Comparison of ENCODE assay signal across 9 cellular contexts in genomic region chr10:88987243-88987726, GRCh38. TPM values are rescaled to one million over a fixed set of nuclear protein-coding genes. Genes with fewer than 3 reads are reported as not detected.
DNase-seq lines count a peak whose midpoint lies in the region; ATAC-seq and TF ChIP-seq lines count a peak whose summit lies in the region.
"Had no signal": no experiment of that assay in that cellular context is flagged by ENCODE, and none has a peak within 500 bp of the region (broad histone marks: within the 10 kb centered on the region; RNA-seq: fewer than 3 reads in every experiment).

No MANE protein-coding gene starts in this region.

- no peaks in the 10 kb centered on the region for H3K36me3 ChIP-seq in neural progenitor cell

- H3K79me2 ChIP-seq in neural progenitor cell (ENCODE audit: low read depth): peaks cover 3% of the 10 kb centered on the region

- peaks cover 22% of the 10 kb centered on the region for H3K27me3 ChIP-seq in neural progenitor cell

- TF ChIP-seq CTCF in neural progenitor cell (IDR thresholded peaks at IDR 0.05): no peak

- DNase-seq in activated T-cell treated with anti-CD3 and anti-CD28 coated beads, Interleukin-2, amount 50 U/mL, for 72 hours: peak; percentile 34 to 43
- DNase-seq in activated T-cell treated with anti-CD3 and anti-CD28 coated beads for 4 hours (no peak), germinal center (ENCODE audit: low spot score) (no peak), neural progenitor cell (ENCODE audit: low spot score) (no peak)
- peak; percentile 39 for DNase-seq in activated naive CD4-positive, alpha-beta T cell treated with anti-CD3 and anti-CD28 coated beads for 36 hours
- no peak for DNase-seq in stimulated activated effector memory CD8-positive, alpha-beta T cell treated with anti-CD3 and anti-CD28 coated beads, Interleukin-12 subunit alpha, Interleukin-12 subunit beta, amount 100 ng/mL, for 72 hours (ENCODE audit: low spot score in 2 of 2)
- DNase-seq in activated CD4-positive, CD25-positive, alpha-beta regulatory T cell treated with anti-CD3 and anti-CD28 coated beads, Interleukin-2, amount 50 U/mL, for 72 hours: no peak
- DNase-seq: NCI-H1092 had no signal

- peak overlapping the region; percentile 1 for H3K27ac Mint-ChIP-seq in activated T-cell treated with anti-CD3 and anti-CD28 coated beads, Interleukin-2, amount 50 U/mL, for 72 hours
- H3K27ac Mint-ChIP-seq in activated naive CD4-positive, alpha-beta T cell treated with anti-CD3 and anti-CD28 coated beads for 36 hours: no peak overlapping the region
- peak overlapping the region; percentile 9 for H3K27ac Mint-ChIP-seq in stimulated activated effector memory CD8-positive, alpha-beta T cell treated with anti-CD3 and anti-CD28 coated beads, Interleukin-12 subunit alpha, Interleukin-12 subunit beta, amount 100 ng/mL, for 72 hours
- no peak overlapping the region for H3K27ac Mint-ChIP-seq in neural progenitor cell

- H3K9me3 Mint-ChIP-seq in activated T-cell treated with anti-CD3 and anti-CD28 coated beads, Interleukin-2, amount 50 U/mL, for 72 hours: peaks cover 3 to 4% of the 10 kb centered on the region in 2 donors
- H3K9me3 Mint-ChIP-seq in activated naive CD4-positive, alpha-beta T cell treated with anti-CD3 and anti-CD28 coated beads for 36 hours: peaks cover 5% of the 10 kb centered on the region
- H3K9me3 Mint-ChIP-seq in stimulated activated effector memory CD8-positive, alpha-beta T cell treated with anti-CD3 and anti-CD28 coated beads, Interleukin-12 subunit alpha, Interleukin-12 subunit beta, amount 100 ng/mL, for 72 hours: peaks cover 3% of the 10 kb centered on the region
- H3K9me3 Mint-ChIP-seq in neural progenitor cell: no peaks in the 10 kb centered on the region

- H3K4me2 ChIP-seq in neural progenitor cell: no peak overlapping the region

- no peak for ATAC-seq in activated T-cell treated with anti-CD3 and anti-CD28 coated beads, Interleukin-2, amount 50 U/mL, for 72 hours (replicated peaks in 1 of 2)
- ATAC-seq in HG02981 (IDR thresholded peaks at IDR 0.05; ENCODE audit: unreplicated experiment): peak; percentile 25
- ATAC-seq in stimulated activated effector memory CD8-positive, alpha-beta T cell treated with anti-CD3 and anti-CD28 coated beads, Interleukin-12 subunit alpha, Interleukin-12 subunit beta, amount 100 ng/mL, for 72 hours: peak; percentile 35

- H3K27me3 Mint-ChIP-seq in activated T-cell treated with anti-CD3 and anti-CD28 coated beads, Interleukin-2, amount 50 U/mL, for 72 hours (ENCODE audit: low read depth): no peaks in the 10 kb centered on the region
- no peaks in the 10 kb centered on the region for H3K27me3 Mint-ChIP-seq in activated naive CD4-positive, alpha-beta T cell treated with anti-CD3 and anti-CD28 coated beads for 36 hours (ENCODE audit: low read depth)
- peaks cover 20% of the 10 kb centered on the region for H3K27me3 Mint-ChIP-seq in neural progenitor cell (ENCODE audit: insufficient read depth, low read depth)

- H3F3A ChIP-seq in neural progenitor cell (ENCODE audit: low read depth): peaks cover 24% of the 10 kb centered on the region

- H3K4me3 Mint-ChIP-seq in activated T-cell treated with anti-CD3 and anti-CD28 coated beads, Interleukin-2, amount 50 U/mL, for 72 hours: peak overlapping the region in 1 of 2 donors; percentile 12
- H3K4me3 Mint-ChIP-seq in activated naive CD4-positive, alpha-beta T cell treated with anti-CD3 and anti-CD28 coated beads for 36 hours: no peak overlapping the region
- H3K4me3 Mint-ChIP-seq in stimulated activated effector memory CD8-positive, alpha-beta T cell treated with anti-CD3 and anti-CD28 coated beads, Interleukin-12 subunit alpha, Interleukin-12 subunit beta, amount 100 ng/mL, for 72 hours: peak overlapping the region; percentile 94
- no peak overlapping the region for H3K4me3 Mint-ChIP-seq in neural progenitor cell

- no peak overlapping the region for H3K9ac ChIP-seq in neural progenitor cell

- intact Hi-C loops in activated naive CD4-positive, alpha-beta T cell treated with anti-CD3 and anti-CD28 coated beads for 36 hours (cut with micrococcal nuclease): loop anchor here (1.0 to 2.0 kb wide), 2 partner anchors 14 to 52 kb away; no protein-coding TSS in a partner anchor

- peaks cover 14% of the 10 kb centered on the region for H3K4me1 ChIP-seq in neural progenitor cell

- H3K27ac ChIP-seq in neural progenitor cell: no peak overlapping the region

- no peaks in the 10 kb centered on the region for H4K20me1 ChIP-seq in neural progenitor cell (ENCODE audit: low read depth)

- CTCF ChIA-PET in activated naive CD4-positive, alpha-beta T cell treated with anti-CD3 and anti-CD28 coated beads for 36 hours (lab: Charles Lee): interaction anchor here (0.6 to 2.3 kb wide), 24 partner anchors 9 to 397 kb away, joined by 3 to 25 read pairs (median 4); no protein-coding TSS in a partner anchor

- peaks cover 61% of the 10 kb centered on the region for H3K4me1 Mint-ChIP-seq in activated T-cell treated with anti-CD3 and anti-CD28 coated beads, Interleukin-2, amount 50 U/mL, for 72 hours (ENCODE audit: low read depth)
- peaks cover 35% of the 10 kb centered on the region for H3K4me1 Mint-ChIP-seq in activated naive CD4-positive, alpha-beta T cell treated with anti-CD3 and anti-CD28 coated beads for 36 hours (ENCODE audit: low read depth)
- peaks cover 62% of the 10 kb centered on the region for H3K4me1 Mint-ChIP-seq in stimulated activated effector memory CD8-positive, alpha-beta T cell treated with anti-CD3 and anti-CD28 coated beads, Interleukin-12 subunit alpha, Interleukin-12 subunit beta, amount 100 ng/mL, for 72 hours
- H3K4me1 Mint-ChIP-seq in neural progenitor cell: peaks cover 10% of the 10 kb centered on the region

- peaks cover 15 to 20% of the 10 kb centered on the region in 2 donors for H3K36me3 Mint-ChIP-seq in activated T-cell treated with anti-CD3 and anti-CD28 coated beads, Interleukin-2, amount 50 U/mL, for 72 hours (ENCODE audit: insufficient read depth in 2 of 2)
- H3K36me3 Mint-ChIP-seq in activated naive CD4-positive, alpha-beta T cell treated with anti-CD3 and anti-CD28 coated beads for 36 hours (ENCODE audit: low read depth): peaks cover 13% of the 10 kb centered on the region
- H3K36me3 Mint-ChIP-seq in stimulated activated effector memory CD8-positive, alpha-beta T cell treated with anti-CD3 and anti-CD28 coated beads, Interleukin-12 subunit alpha, Interleukin-12 subunit beta, amount 100 ng/mL, for 72 hours: peaks cover 45% of the 10 kb centered on the region
- H3K36me3 Mint-ChIP-seq in neural progenitor cell: no peaks in the 10 kb centered on the region

- no peak overlapping the region for H3K4me3 ChIP-seq in neural progenitor cell

- H2AFZ ChIP-seq in neural progenitor cell (replicated peaks): no peak overlapping the region

- H3K9me3 ChIP-seq in neural progenitor cell (ENCODE audit: low read depth): no peaks in the 10 kb centered on the region

RNA-seq across cellular contexts. Expression of gene FAS, which starts 3.3 kb away (rescaled TPM):
- total RNA-seq in activated T-cell treated with anti-CD3 and anti-CD28 coated beads, Interleukin-2, amount 50 U/mL, for 72 hours: 100 to 1,000 TPM; 111 to 138 TPM
- 10 to 100 TPM; 69.3 to 72.9 TPM for total RNA-seq in activated naive CD4-positive, alpha-beta T cell treated with anti-CD3 and anti-CD28 coated beads for 36 hours
- total RNA-seq in neural progenitor cell (ENCODE audit: low replicate concordance): 9.2 and 11.1 TPM in 2 replicates

RNA-seq across cellular contexts. Expression of gene ACTA2, which starts 34.7 kb away (rescaled TPM):
- total RNA-seq in activated T-cell treated with anti-CD3 and anti-CD28 coated beads, Interleukin-2, amount 50 U/mL, for 72 hours: 10 to 100 TPM; 60.7 to 76.9 TPM
- total RNA-seq in activated naive CD4-positive, alpha-beta T cell treated with anti-CD3 and anti-CD28 coated beads for 36 hours: 1 to 10 TPM; 3.6 to 4.0 TPM
- 19.0 and 22.3 TPM in 2 replicates for total RNA-seq in neural progenitor cell (ENCODE audit: low replicate concordance)

Comparison
In these comparisons a context has a peak if more than half of its experiments do, and no peak if none do; other contexts are left out.
1. DNase-seq: peak in activated T-cell treated with anti-CD3 and anti-CD28 coated beads, Interleukin-2, amount 50 U/mL, for 72 hours (2 of 2) and activated naive CD4-positive, alpha-beta T cell treated with anti-CD3 and anti-CD28 coated beads for 36 hours (single experiment); none in activated T-cell treated with anti-CD3 and anti-CD28 coated beads for 4 hours (single experiment), stimulated activated effector memory CD8-positive, alpha-beta T cell treated with anti-CD3 and anti-CD28 coated beads, Interleukin-12 subunit alpha, Interleukin-12 subunit beta, amount 100 ng/mL, for 72 hours (0 of 2), germinal center (single experiment), activated CD4-positive, CD25-positive, alpha-beta regulatory T cell treated with anti-CD3 and anti-CD28 coated beads, Interleukin-2, amount 50 U/mL, for 72 hours (single experiment) and neural progenitor cell (single experiment).
2. ATAC-seq: peak in HG02981 (single experiment) and stimulated activated effector memory CD8-positive, alpha-beta T cell treated with anti-CD3 and anti-CD28 coated beads, Interleukin-12 subunit alpha, Interleukin-12 subunit beta, amount 100 ng/mL, for 72 hours (single experiment); none in activated T-cell treated with anti-CD3 and anti-CD28 coated beads, Interleukin-2, amount 50 U/mL, for 72 hours (0 of 2).
3. H3K27ac Mint-ChIP-seq: peak in activated T-cell treated with anti-CD3 and anti-CD28 coated beads, Interleukin-2, amount 50 U/mL, for 72 hours (single experiment) and stimulated activated effector memory CD8-positive, alpha-beta T cell treated with anti-CD3 and anti-CD28 coated beads, Interleukin-12 subunit alpha, Interleukin-12 subunit beta, amount 100 ng/mL, for 72 hours (single experiment); none in activated naive CD4-positive, alpha-beta T cell treated with anti-CD3 and anti-CD28 coated beads for 36 hours (single experiment) and neural progenitor cell (single experiment).